In the genomic region with DNA sequence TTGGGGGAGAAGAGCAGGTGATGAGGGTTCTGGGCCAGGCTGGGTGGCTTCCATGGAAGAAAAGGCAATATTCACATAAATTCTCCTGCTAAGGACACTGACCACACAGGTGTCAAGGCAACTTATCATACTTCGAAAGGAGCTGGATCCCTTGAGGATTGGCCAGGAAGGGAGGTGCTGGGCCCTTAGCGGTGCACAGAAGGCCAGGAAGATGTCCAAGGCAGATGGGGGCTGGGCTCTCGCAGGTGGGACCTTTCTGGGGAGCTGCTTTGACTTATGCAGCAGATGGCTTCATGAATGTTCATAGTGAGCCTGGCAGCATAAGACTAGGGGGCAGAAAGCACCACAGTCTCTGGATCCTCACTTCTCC, we compare ENCODE assay signal across 13 cellular contexts. TPM values are rescaled to one million over a fixed set of nuclear protein-coding genes. Genes with fewer than 3 reads are reported as not detected.
DNase-seq lines count a peak whose midpoint lies in the region; ATAC-seq, FAIRE-seq and TF ChIP-seq lines count a peak whose summit lies in the region.
"Had no signal": no experiment of that assay in that cellular context is flagged by ENCODE, and none has a peak within 500 bp of the region (broad histone marks: within the 10 kb centered on the region; RNA-seq: fewer than 3 reads in every experiment).

No MANE protein-coding gene starts in this region.

- H3K27me3 ChIP-seq in heart right ventricle (no peaks in the 10 kb centered on the region), colonic mucosa (no peaks in the 10 kb centered on the region)
- H3K27me3 ChIP-seq: body of pancreas, thyroid gland had no signal

- no peak overlapping the region for H3K9ac ChIP-seq in colonic mucosa (ENCODE audit: low read depth in 2 of 2, low read length in 2 of 2)

- no peak overlapping the region for H3K27ac Mint-ChIP-seq in neural crest cell (ENCODE audit: unreplicated experiment)
- H3K27ac Mint-ChIP-seq in activated CD4-positive, alpha-beta T cell treated with anti-CD3 and anti-CD28 coated beads for 36 hours: no peak overlapping the region

- POLR2A ChIA-PET in activated CD4-positive, alpha-beta T cell treated with anti-CD3 and anti-CD28 coated beads for 36 hours (lab: Charles Lee): interaction anchor here (0.5 to 1.1 kb wide), 3 partner anchors 12 to 84 kb away, joined by 4 read pairs; no protein-coding TSS in a partner anchor

- peaks cover 38% of the 10 kb centered on the region for H3K4me1 Mint-ChIP-seq in neural crest cell
- peaks cover 24% of the 10 kb centered on the region for H3K4me1 Mint-ChIP-seq in activated CD4-positive, alpha-beta T cell treated with anti-CD3 and anti-CD28 coated beads for 36 hours

- no peak for TF ChIP-seq POLR2A in GM12891 (IDR thresholded peaks at IDR 0.05; ENCODE audit: low read depth, low read length)

- CTCF ChIA-PET in activated CD4-positive, alpha-beta T cell treated with anti-CD3 and anti-CD28 coated beads for 36 hours (lab: Charles Lee): interaction anchor here (0.7 to 1.8 kb wide), 13 partner anchors 9 to 319 kb away, joined by 3 to 18 read pairs (median 4); partner anchors contain the start of genes BLOC1S1 and RAB5B

- FAIRE-seq in GM12891 (lab: Jason Lieb, UNC): no peak
- FAIRE-seq: islet of Langerhans had no signal

- H3K36me3 ChIP-seq in heart right ventricle: peaks cover 0 to 69% (median 29%) of the 10 kb centered on the region in 9 donors
- H3K36me3 ChIP-seq in colonic mucosa: no peaks in the 10 kb centered on the region

- H3K4me3 ChIP-seq in heart right ventricle (no peak overlapping the region), colonic mucosa (no peak overlapping the region)
- H3K4me3 ChIP-seq: body of pancreas, thyroid gland had no signal

- DNase-seq in heart right ventricle (no peak), left ventricle myocardium superior (no peak), colonic mucosa (no peak), neural crest cell (ENCODE audit: low read depth, low spot score) (no peak), GM12891 (ENCODE audit: insufficient read length, low spot score) (no peak), retina (no peak)
- no peak for DNase-seq in activated CD4-positive, alpha-beta T cell treated with anti-CD3 and anti-CD28 coated beads for 36 hours
- DNase-seq: NCI-H2029 treated with DMSO at 0.1 percent for 48 hours had no signal

- no peaks in the 10 kb centered on the region for H3K9me3 Mint-ChIP-seq in neural crest cell
- H3K9me3 Mint-ChIP-seq in activated CD4-positive, alpha-beta T cell treated with anti-CD3 and anti-CD28 coated beads for 36 hours (ENCODE audit: low read depth): no peaks in the 10 kb centered on the region

- intact Hi-C loops in heart right ventricle (cut with DNase I) (loop anchor here in 8 of 10 donors (5.0 kb wide), 3 partner anchors 43 to 68 kb away; a partner anchor contains a TSS), left ventricle myocardium superior (cut with micrococcal nuclease) (no loop called here), colonic mucosa (cut with DNase I) (loop anchor here (5.0 kb wide), 2 partner anchors 43 to 63 kb away; a partner anchor contains a TSS)
- intact Hi-C loops in activated CD4-positive, alpha-beta T cell treated with anti-CD3 and anti-CD28 coated beads for 36 hours (cut with DNase I, micrococcal nuclease): loop anchor here in 1 of 2 experiments (1.0 kb wide), 1 partner anchor 12 kb away; no protein-coding TSS in a partner anchor

- H3K4me3 Mint-ChIP-seq in neural crest cell: peak overlapping the region; percentile 80
- H3K4me3 Mint-ChIP-seq in activated CD4-positive, alpha-beta T cell treated with anti-CD3 and anti-CD28 coated beads for 36 hours: no peak overlapping the region

- no peaks in the 10 kb centered on the region for H3K27me3 Mint-ChIP-seq in neural crest cell (ENCODE audit: low read depth)
- no peaks in the 10 kb centered on the region for H3K27me3 Mint-ChIP-seq in activated CD4-positive, alpha-beta T cell treated with anti-CD3 and anti-CD28 coated beads for 36 hours

- no peaks in the 10 kb centered on the region for H3K9me3 ChIP-seq in heart right ventricle
- H3K9me3 ChIP-seq in colonic mucosa: no peaks in the 10 kb centered on the region
- H3K9me3 ChIP-seq: body of pancreas, thyroid gland had no signal

- H3K36me3 Mint-ChIP-seq in neural crest cell (ENCODE audit: low read depth): peaks cover 8% of the 10 kb centered on the region
- H3K36me3 Mint-ChIP-seq in activated CD4-positive, alpha-beta T cell treated with anti-CD3 and anti-CD28 coated beads for 36 hours (ENCODE audit: low read depth): peaks cover 9% of the 10 kb centered on the region

- peak overlapping the region in 6 of 10 donors; percentile 10 to 100 (median 39) for H3K27ac ChIP-seq in heart right ventricle
- no peak overlapping the region for H3K27ac ChIP-seq in colonic mucosa

- TF ChIP-seq CTCF in heart right ventricle (IDR thresholded peaks at IDR 0.05) (no peak), colonic mucosa (IDR thresholded peaks at IDR 0.05) (peak; percentile 3), neural crest cell (conservative IDR thresholded peaks at IDR 0.05) (no peak)

- ATAC-seq in heart right ventricle (no peak), left ventricle myocardium superior (no peak), GM21737 (IDR thresholded peaks at IDR 0.05; ENCODE audit: unreplicated experiment) (no peak)
- ATAC-seq in activated CD4-positive, alpha-beta T cell treated with anti-CD3 and anti-CD28 coated beads for 36 hours: no peak
- ATAC-seq: body of pancreas, esophagus mucosa had no signal

- peaks cover 16 to 78% (median 65%) of the 10 kb centered on the region in 9 donors for H3K4me1 ChIP-seq in heart right ventricle
- peaks cover 19% of the 10 kb centered on the region for H3K4me1 ChIP-seq in colonic mucosa

- 45 to 52% methylated on average over 3 of the region's 3 CpGs for WGBS in heart right ventricle, 2 donors

TF ChIP-seq in GM12891, 5 proteins besides CTCF, POLR2A, EP300 and RAD21:
- TF ChIP-seq POLR2AphosphoS5 (IDR thresholded peaks at IDR 0.05; ENCODE audit: low read depth, low read length): no peak
- TF ChIP-seq TAF1 (IDR thresholded peaks at IDR 0.05; ENCODE audit: low read depth, low read length): no peak
- no peak for TF ChIP-seq POU2F2 (IDR thresholded peaks at IDR 0.05; ENCODE audit: low read depth, low read length)
- no peak for TF ChIP-seq PAX5 (IDR thresholded peaks at IDR 0.05; ENCODE audit: insufficient read depth, low read length, severe bottlenecking)
- TF ChIP-seq SPI1 (IDR thresholded peaks at IDR 0.05; ENCODE audit: low read depth, low read length): no peak

RNA-seq across cellular contexts. Expression of gene CD63, which starts 3.9 kb away (rescaled TPM):
- total RNA-seq in heart right ventricle (1,000 to 10,000 TPM in 2 of 10 donors, 100 to 1,000 TPM in 8; 565 to 1,547 (median 768) TPM), left ventricle myocardium superior (733 TPM), colonic mucosa (1,000 to 10,000 TPM in 1 of 2 donors, 100 to 1,000 TPM in 1; 707 to 1,094 TPM), neural crest cell (535 and 560 TPM in 2 replicates)
- polyA plus RNA-seq in heart right ventricle: 1,000 to 10,000 TPM; 1,333 to 2,861 TPM
- 172 TPM for polyA plus RNA-seq in GM12891 (2012; ENCODE audit: low read depth, missing spikeins)
- total RNA-seq in activated CD4-positive, alpha-beta T cell treated with anti-CD3 and anti-CD28 coated beads for 36 hours: 100 to 1,000 TPM; 113 to 122 TPM

RNA-seq across cellular contexts. Expression of gene RDH5, which starts 4.7 kb away (rescaled TPM):
- total RNA-seq in heart right ventricle (10 to 100 TPM in 6 of 10 donors, 1 to 10 TPM in 4; 4.9 to 25.9 (median 13.6) TPM), left ventricle myocardium superior (13.5 TPM), colonic mucosa (10 to 100 TPM; 22.6 to 29.6 TPM), neural crest cell (10.4 and 14.2 TPM in 2 replicates)
- 10 to 100 TPM; 40.1 to 54.5 TPM for polyA plus RNA-seq in heart right ventricle
- 7.2 TPM for polyA plus RNA-seq in GM12891 (2012; ENCODE audit: low read depth, missing spikeins)
- 10 to 100 TPM in 1 of 2 experiments, 1 to 10 TPM in 1; 9.6 to 12.2 TPM for total RNA-seq in activated CD4-positive, alpha-beta T cell treated with anti-CD3 and anti-CD28 coated beads for 36 hours

RNA-seq across cellular contexts. Expression of gene BLOC1S1, which starts 9.1 kb away (rescaled TPM):
- 100 to 1,000 TPM in 5 of 10 donors, 10 to 100 TPM in 5; 68.3 to 136 (median 101) TPM for total RNA-seq in heart right ventricle
- polyA plus RNA-seq in heart right ventricle: 100 to 1,000 TPM; 305 to 515 TPM
- total RNA-seq in left ventricle myocardium superior: 124 TPM
- total RNA-seq in colonic mucosa: 100 to 1,000 TPM; 214 to 242 TPM
- 105 and 111 TPM in 2 replicates for total RNA-seq in neural crest cell
- polyA plus RNA-seq in GM12891 (2012; ENCODE audit: low read depth, missing spikeins): 172 TPM
- total RNA-seq in activated CD4-positive, alpha-beta T cell treated with anti-CD3 and anti-CD28 coated beads for 36 hours: 100 to 1,000 TPM; 107 to 115 TPM

RNA-seq across cellular contexts. Expression of gene ITGA7, which starts 17.2 kb away (rescaled TPM):
- total RNA-seq in heart right ventricle (100 to 1,000 TPM; 422 to 750 (median 538) TPM), left ventricle myocardium superior (488 TPM), colonic mucosa (10 to 100 TPM; 10.8 to 64.4 TPM), neural crest cell (57.9 and 63.7 TPM in 2 replicates)
- 100 to 1,000 TPM; 247 to 481 TPM for polyA plus RNA-seq in heart right ventricle
- polyA plus RNA-seq in GM12891 (2012; ENCODE audit: low read depth, missing spikeins): 4.3 TPM
- total RNA-seq in activated CD4-positive, alpha-beta T cell treated with anti-CD3 and anti-CD28 coated beads for 36 hours: 1 to 10 TPM; 5.5 to 5.6 TPM

RNA-seq across cellular contexts. Expression of gene GDF11, which starts 18.0 kb away (rescaled TPM):
- total RNA-seq in heart right ventricle: 10 to 100 TPM in 8 of 10 donors, 1 to 10 TPM in 2; 6.2 to 17.6 (median 12.4) TPM
- polyA plus RNA-seq in heart right ventricle: 1 to 10 TPM; 3.2 to 8.3 TPM
- 8.9 TPM for total RNA-seq in left ventricle myocardium superior
- total RNA-seq in colonic mucosa: 1 to 10 TPM; 3.2 to 3.7 TPM
- total RNA-seq in neural crest cell: 66.6 and 67.0 TPM in 2 replicates
- polyA plus RNA-seq in GM12891 (2012; ENCODE audit: low read depth, missing spikeins): 8.0 TPM
- 1 to 10 TPM; 7.5 to 9.5 TPM for total RNA-seq in activated CD4-positive, alpha-beta T cell treated with anti-CD3 and anti-CD28 coated beads for 36 hours
